In genomic region chr6:170357812-170358211, GRCh38 we compare ENCODE assay signal across 25 cellular contexts.
"Had no signal": no experiment of that assay in that cellular context is flagged by ENCODE, and none has a peak within 500 bp of the region (broad histone marks: within the 10 kb centered on the region; RNA-seq: fewer than 3 reads in every experiment).

No MANE protein-coding gene starts in this region.

- H3K27me3 Mint-ChIP-seq: activated B cell treated with CpG ODN at 0.5 μM for 24 hours; activated CD4-positive, alpha-beta T cell treated with anti-CD3 and anti-CD28 coated beads for 36 hours; activated naive CD8-positive, alpha-beta T cell treated with anti-CD3 and anti-CD28 coated beads, Interleukin-2, amount 50 U/mL, for 24 hours; dendritic cell treated with granulocyte-macrophage colony-stimulating factor and Interleukin-4, amounts not matched to agents 40 ng/mL and 50 ng/mL, for 4 days; naive thymus-derived CD8-positive, alpha-beta T cell; stimulated activated naive CD8-positive, alpha-beta T cell treated with anti-CD3 and anti-CD28 coated beads, Interleukin-15, amount 100 ng/mL, for 72 hours had no signal

- H3K9ac ChIP-seq: parathyroid adenoma had no signal

- H3K27me3 ChIP-seq: body of pancreas, foreskin keratinocyte, tibial artery, uterus had no signal

- ATAC-seq: activated CD4-positive, alpha-beta T cell treated with anti-CD3 and anti-CD28 coated beads for 36 hours; activated naive CD8-positive, alpha-beta T cell treated with anti-CD3 and anti-CD28 coated beads, Interleukin-2, amount 50 U/mL, for 24 hours; activated T-cell treated with anti-CD3 and anti-CD28 coated beads, Interleukin-2, amount 50 U/mL, for 4 hours; body of pancreas; foreskin keratinocyte; naive thymus-derived CD8-positive, alpha-beta T cell; stimulated activated naive CD8-positive, alpha-beta T cell treated with anti-CD3 and anti-CD28 coated beads, Interleukin-15, amount 100 ng/mL, for 72 hours had no signal

- H3K9me3 Mint-ChIP-seq: activated T-cell treated with anti-CD3 and anti-CD28 coated beads, Interleukin-2, amount 50 U/mL, for 4 hours had no signal

- H3K36me3 ChIP-seq: uterus had no signal

- H3K9me3 ChIP-seq: body of pancreas, tibial artery, uterus had no signal

- H3K27ac ChIP-seq: body of pancreas, foreskin keratinocyte, parathyroid adenoma, tibial artery, uterus had no signal

- H3K27ac Mint-ChIP-seq: activated B cell treated with CpG ODN at 0.5 μM for 24 hours; activated CD4-positive, alpha-beta T cell treated with anti-CD3 and anti-CD28 coated beads for 36 hours; activated naive CD8-positive, alpha-beta T cell treated with anti-CD3 and anti-CD28 coated beads, Interleukin-2, amount 50 U/mL, for 24 hours; dendritic cell treated with granulocyte-macrophage colony-stimulating factor and Interleukin-4, amounts not matched to agents 40 ng/mL and 50 ng/mL, for 4 days had no signal

- FAIRE-seq: endometrium, keratinocyte had no signal

- DNase-seq: activated B cell treated with CpG ODN at 0.5 μM for 24 hours; activated CD4-positive, alpha-beta T cell treated with anti-CD3 and anti-CD28 coated beads for 36 hours; activated CD4-positive, alpha-beta T cell treated with anti-CD3 and anti-CD28 coated beads, Interleukin-2, amount 50 U/mL, for 4 hours; activated CD8-positive, alpha-beta memory T cell treated with anti-CD3 and anti-CD28 coated beads for 24 hours; activated CD8-positive, alpha-beta memory T cell treated with anti-CD3 and anti-CD28 coated beads, Interleukin-2, amount 50 U/mL, for 4 hours; activated naive CD4-positive, alpha-beta T cell treated with Interleukin-2 at 50 U/mL for 16 hours; activated naive CD8-positive, alpha-beta T cell treated with anti-CD3 and anti-CD28 coated beads, Interleukin-2, amount 50 U/mL, for 24 hours; activated T-cell treated with anti-CD3 and anti-CD28 coated beads, Interleukin-2, amount 50 U/mL, for 4 hours; caudate nucleus; effector CD4-positive, alpha-beta T cell; erythroblast; foreskin keratinocyte; mesendoderm; naive thymus-derived CD8-positive, alpha-beta T cell; nucleus accumbens; stimulated activated CD4-positive, alpha-beta T cell treated with anti-CD3 and anti-CD28 coated beads, Interleukin-4, amount 100 ng/mL, for 4 hours; stimulated activated naive CD8-positive, alpha-beta T cell treated with anti-CD3 and anti-CD28 coated beads, Interleukin-15, amount 100 ng/mL, for 72 hours; T1000; tibial artery had no signal

- H2AFZ ChIP-seq: parathyroid adenoma had no signal

- H3K4me1 Mint-ChIP-seq: activated B cell treated with CpG ODN at 0.5 μM for 24 hours; activated CD4-positive, alpha-beta T cell treated with anti-CD3 and anti-CD28 coated beads for 36 hours; activated naive CD8-positive, alpha-beta T cell treated with anti-CD3 and anti-CD28 coated beads, Interleukin-2, amount 50 U/mL, for 24 hours; stimulated activated naive CD8-positive, alpha-beta T cell treated with anti-CD3 and anti-CD28 coated beads, Interleukin-15, amount 100 ng/mL, for 72 hours had no signal

- H3K4me1 ChIP-seq: body of pancreas, foreskin keratinocyte, parathyroid adenoma, uterus had no signal

- H3K4me3 Mint-ChIP-seq: activated B cell treated with CpG ODN at 0.5 μM for 24 hours; activated CD4-positive, alpha-beta T cell treated with anti-CD3 and anti-CD28 coated beads for 36 hours; activated naive CD8-positive, alpha-beta T cell treated with anti-CD3 and anti-CD28 coated beads, Interleukin-2, amount 50 U/mL, for 24 hours; activated T-cell treated with anti-CD3 and anti-CD28 coated beads, Interleukin-2, amount 50 U/mL, for 4 hours; dendritic cell treated with granulocyte-macrophage colony-stimulating factor and Interleukin-4, amounts not matched to agents 40 ng/mL and 50 ng/mL, for 4 days; stimulated activated naive CD8-positive, alpha-beta T cell treated with anti-CD3 and anti-CD28 coated beads, Interleukin-15, amount 100 ng/mL, for 72 hours had no signal

- H3K4me3 ChIP-seq: body of pancreas, tibial artery, uterus had no signal
